Comparison of ENCODE assay signal across 24 cellular contexts in genomic region chr4:2347190-2347589, GRCh38.
"Had no signal": no experiment of that assay in that cellular context is flagged by ENCODE, and none has a peak within 500 bp of the region (broad histone marks: within the 10 kb centered on the region; RNA-seq: fewer than 3 reads in every experiment).

No MANE protein-coding gene starts in this region.

- DNase-seq: activated CD4-positive, alpha-beta T cell treated with anti-CD3 and anti-CD28 coated beads for 48 hours; activated CD4-positive, alpha-beta T cell treated with anti-CD3 and anti-CD28 coated beads, Interleukin-2, amount 50 U/mL, for 4 hours; activated CD4-positive, CD25-positive, alpha-beta regulatory T cell treated with anti-CD3 and anti-CD28 coated beads, Interleukin-2, amount 50 U/mL, for 72 hours; activated CD8-positive, alpha-beta memory T cell treated with anti-CD3 and anti-CD28 coated beads, Interleukin-2, amount 50 U/mL, for 48 hours; activated CD8-positive, alpha-beta T cell treated with anti-CD3 and anti-CD28 coated beads, Interleukin-2, amount 10 ng/mL, durations not matched to agents 7 days and 5 days; activated naive CD8-positive, alpha-beta T cell treated with anti-CD3 and anti-CD28 coated beads, Interleukin-2, amount 50 U/mL, for 24 hours; activated T-cell treated with anti-CD3 and anti-CD28 coated beads, Interleukin-2, amount 50 U/mL, for 1 hour; amniotic stem cell; cerebellar nuclear complex; Karpas-422; MM.1S; NCI-H1105 treated with DMSO at 0.1 percent for 48 hours; NCI-H146; NCI-H1930; NCI-H2107; NCI-H2171 treated with DMSO at 0.1 percent for 48 hours; NCI-H226; NCI-H526; NCI-H774; SIG-M5; SK-N-SH had no signal

- H3K27me3 Mint-ChIP-seq: activated naive CD8-positive, alpha-beta T cell treated with anti-CD3 and anti-CD28 coated beads, Interleukin-2, amount 50 U/mL, for 24 hours had no signal

- H3K36me3 Mint-ChIP-seq: brain, WTC11 had no signal

- H3K27ac Mint-ChIP-seq: activated CD8-positive, alpha-beta T cell treated with anti-CD3 and anti-CD28 coated beads, Interleukin-2, amount 10 ng/mL, durations not matched to agents 7 days and 5 days; activated naive CD4-positive, alpha-beta T cell treated with anti-CD3 and anti-CD28 coated beads, Interleukin-2, amount 50 U/mL, for 72 hours; activated naive CD8-positive, alpha-beta T cell treated with anti-CD3 and anti-CD28 coated beads, Interleukin-2, amount 50 U/mL, for 24 hours; brain; WTC11 had no signal

- H3K9me3 ChIP-seq: SK-N-SH had no signal

- H3K4me1 Mint-ChIP-seq: brain, WTC11 had no signal

- H3K4me3 Mint-ChIP-seq: activated CD8-positive, alpha-beta T cell treated with anti-CD3 and anti-CD28 coated beads, Interleukin-2, amount 10 ng/mL, durations not matched to agents 7 days and 5 days; activated naive CD8-positive, alpha-beta T cell treated with anti-CD3 and anti-CD28 coated beads, Interleukin-2, amount 50 U/mL, for 24 hours; brain; WTC11 had no signal

- ATAC-seq: activated CD8-positive, alpha-beta T cell treated with anti-CD3 and anti-CD28 coated beads, Interleukin-2, amount 10 ng/mL, durations not matched to agents 7 days and 5 days; activated naive CD4-positive, alpha-beta T cell treated with anti-CD3 and anti-CD28 coated beads, Interleukin-2, amount 50 U/mL, for 72 hours; activated naive CD8-positive, alpha-beta T cell treated with anti-CD3 and anti-CD28 coated beads, Interleukin-2, amount 50 U/mL, for 24 hours; WTC11 had no signal
